ENCODE assay signal across 15 cellular contexts in the genomic region with DNA sequence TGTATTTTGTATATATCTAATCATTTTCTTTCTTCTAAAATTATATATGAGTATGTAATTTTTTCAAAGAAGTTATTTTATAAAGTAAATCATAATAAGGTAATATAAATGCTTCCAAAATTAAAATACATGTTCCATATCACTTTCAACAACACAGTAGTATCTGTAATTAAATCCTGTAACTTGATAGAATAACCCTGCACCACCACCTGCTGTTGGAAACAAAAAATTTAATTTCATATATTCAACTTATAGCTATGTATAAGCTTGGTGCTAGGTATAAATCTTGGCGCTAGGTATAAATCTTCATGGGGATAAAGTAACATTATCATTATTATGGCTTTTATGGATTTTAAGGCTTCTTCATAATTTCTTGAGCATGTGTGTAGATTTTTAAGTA.
DNase-seq lines count a peak whose midpoint lies in the region; TF ChIP-seq lines count a peak whose summit lies in the region.
"Had no signal": no experiment of that assay in that cellular context is flagged by ENCODE, and none has a peak within 500 bp of the region (broad histone marks: within the 10 kb centered on the region; RNA-seq: fewer than 3 reads in every experiment).

No MANE protein-coding gene starts in this region.

- TF ChIP-seq CTCF in smooth muscle cell (IDR thresholded peaks at IDR 0.05; ENCODE audit: borderline replicate concordance, insufficient read depth, poor library complexity, severe bottlenecking) (peak; percentile 20), GM20000 (IDR thresholded peaks at IDR 0.05; ENCODE audit: extremely low read depth, missing control alignments) (no peak)

- H3K4me2 ChIP-seq in smooth muscle cell: no peak overlapping the region

- H3K4me3 ChIP-seq in smooth muscle cell (no peak overlapping the region), MG63 (no peak overlapping the region)
- H3K4me3 ChIP-seq: ascending aorta, esophagus squamous epithelium had no signal

- H3K27ac ChIP-seq in smooth muscle cell (ENCODE audit: low read depth): no peak overlapping the region
- H3K27ac ChIP-seq: ascending aorta, esophagus squamous epithelium had no signal

- 100% methylated on average over 1 of the region's 1 CpG for WGBS in smooth muscle cell (ENCODE audit: low lambda C conversion rate)

- H3F3A ChIP-seq in smooth muscle cell (ENCODE audit: low read depth): peaks cover 6% of the 10 kb centered on the region

- no peaks in the 10 kb centered on the region for H3K9me3 ChIP-seq in smooth muscle cell (replicated peaks; ENCODE audit: low read depth)
- no peaks in the 10 kb centered on the region for H3K9me3 ChIP-seq in MG63
- H3K9me3 ChIP-seq: ascending aorta, esophagus squamous epithelium had no signal

- peaks cover 7% of the 10 kb centered on the region for H3K79me2 ChIP-seq in smooth muscle cell (ENCODE audit: low read depth)

- H3K27me3 ChIP-seq in smooth muscle cell (ENCODE audit: low read depth) (no peaks in the 10 kb centered on the region), MG63 (no peaks in the 10 kb centered on the region)
- H3K27me3 ChIP-seq: ascending aorta, esophagus squamous epithelium had no signal

- no peaks in the 10 kb centered on the region for H4K20me1 ChIP-seq in smooth muscle cell (ENCODE audit: low read depth)

- no peaks in the 10 kb centered on the region for H3K36me3 ChIP-seq in smooth muscle cell (ENCODE audit: low read depth)
- H3K36me3 ChIP-seq in MG63: no peaks in the 10 kb centered on the region
- H3K36me3 ChIP-seq: ascending aorta, esophagus squamous epithelium had no signal

- H3K9ac ChIP-seq in smooth muscle cell (ENCODE audit: low read depth): no peak overlapping the region

- DNase-seq in NCI-H446 treated with DMSO at 0.1 percent for 48 hours (lab: John Stamatoyannopoulos, UW) (peak; percentile 33), NCI-H446 (lab: John Stamatoyannopoulos, UW) (no peak), NCI-H69 (lab: John Stamatoyannopoulos, UW) (peak; percentile 29), dedifferentiated amniotic fluid mesenchymal stem cell (ENCODE audit: extremely low spot score) (peak; percentile 42), smooth muscle cell (lab: John Stamatoyannopoulos, UW; ENCODE audit: unreplicated experiment) (no peak), MG63 (no peak), GM20000 (ENCODE audit: low spot score) (no peak)
- DNase-seq in activated CD4-positive, alpha-beta T cell treated with anti-CD3 and anti-CD28 coated beads, Interleukin-2, amount 50 U/mL, for 4 hours: no peak
- DNase-seq: COR-L47; dermis blood vessel endothelial cell; esophagus squamous epithelium; naive thymus-derived CD8-positive, alpha-beta T cell; retina; substantia nigra had no signal

- no peak overlapping the region for H2AFZ ChIP-seq in smooth muscle cell (ENCODE audit: low read depth)

- peaks cover 7% of the 10 kb centered on the region for H3K4me1 ChIP-seq in smooth muscle cell (ENCODE audit: low read depth)
- H3K4me1 ChIP-seq: ascending aorta had no signal

Comparison
In these comparisons a context has a peak if more than half of its experiments do, and no peak if none do; other contexts are left out.
1. DNase-seq: peak in NCI-H446 treated with DMSO at 0.1 percent for 48 hours (single experiment), NCI-H69 (single experiment) and dedifferentiated amniotic fluid mesenchymal stem cell (single experiment); none in NCI-H446 (0 of 2), smooth muscle cell (single experiment), MG63 (single experiment), GM20000 (single experiment) and activated CD4-positive, alpha-beta T cell treated with anti-CD3 and anti-CD28 coated beads, Interleukin-2, amount 50 U/mL, for 4 hours (0 of 2).